In genomic region chrX:65630771-65631170, GRCh38 we compare ENCODE assay signal across 35 cellular contexts.
"Had no signal": no experiment of that assay in that cellular context is flagged by ENCODE, and none has a peak within 500 bp of the region (broad histone marks: within the 10 kb centered on the region; RNA-seq: fewer than 3 reads in every experiment).

No MANE protein-coding gene starts in this region.

- H3K4me3 ChIP-seq: MG63 had no signal

- H3K36me3 ChIP-seq: MG63 had no signal

- H3K27me3 ChIP-seq: MG63 had no signal

- H3K9me3 ChIP-seq: MG63 had no signal

- DNase-seq: Karpas-422, Kasumi-1, MG63, MM.1S, MV-4-11, NCI-H1048, NCI-H1092, NCI-H1092 treated with DMSO at 0.1 percent for 48 hours, NCI-H1105, NCI-H1105 treated with DMSO at 0.1 percent for 48 hours, NCI-H1417, NCI-H1417 treated with DMSO at 0.1 percent for 48 hours, NCI-H1436, NCI-H1436 treated with DMSO at 0.1 percent for 48 hours, NCI-H146, NCI-H1694, NCI-H1694 treated with DMSO at 0.1 percent for 48 hours, NCI-H187, NCI-H187 treated with DMSO at 0.1 percent for 48 hours, NCI-H1930, NCI-H2029, NCI-H2029 treated with DMSO at 0.1 percent for 48 hours, NCI-H2081, NCI-H2107, NCI-H2171, NCI-H2171 treated with DMSO at 0.1 percent for 48 hours, NCI-H2227 treated with DMSO at 0.1 percent for 48 hours, NCI-H226, NCI-H345, NCI-H446, NCI-H446 treated with DMSO at 0.1 percent for 48 hours, NCI-H510A, NCI-H510A treated with DMSO at 0.1 percent for 48 hours, NCI-H524, NCI-H524 treated with DMSO at 0.1 percent for 48 hours had no signal
